Comparison of ENCODE assay signal across 1 cellular context in the genomic region with DNA sequence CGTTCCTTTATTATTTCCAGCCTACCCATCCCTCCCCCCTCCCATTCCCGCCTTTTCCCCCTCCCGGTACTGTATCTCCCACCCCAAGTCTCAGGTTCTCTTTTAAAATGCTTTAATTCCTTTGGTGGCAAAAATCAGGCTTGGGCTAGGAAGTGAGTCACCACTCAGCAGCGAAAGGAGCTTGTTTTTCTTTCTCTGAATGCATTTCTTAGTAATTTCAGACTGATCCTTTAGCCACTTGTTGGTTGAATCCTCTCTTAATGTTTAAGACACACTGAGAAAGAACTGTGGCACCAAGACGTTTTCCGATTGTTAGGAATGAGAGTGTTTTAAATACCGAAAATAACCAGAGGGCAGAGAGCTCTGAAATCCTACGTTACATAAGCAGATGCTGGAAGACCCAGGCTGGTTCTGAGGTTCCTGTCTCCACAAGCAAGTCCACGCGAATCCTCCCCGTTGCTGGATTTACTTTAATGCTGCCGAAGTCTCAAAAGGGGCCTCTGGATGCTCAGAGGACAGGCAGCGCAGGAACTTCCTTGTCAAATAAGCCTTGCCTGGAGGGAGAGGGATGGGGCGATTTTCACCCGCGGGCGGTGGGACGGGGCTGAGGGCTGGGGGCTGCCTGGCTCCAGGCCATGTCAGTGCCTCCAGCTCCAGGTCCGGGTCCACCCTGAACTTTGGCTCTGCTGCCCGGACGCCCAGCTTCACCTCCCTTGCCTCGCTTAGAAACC.
TF ChIP-seq lines count a peak whose summit lies in the region.

No MANE protein-coding gene starts in this region.

TF ChIP-seq in HEK293, 187 proteins besides CTCF, POLR2A, EP300 and RAD21 (continued from another document):
- TF ChIP-seq, protein P1, sequence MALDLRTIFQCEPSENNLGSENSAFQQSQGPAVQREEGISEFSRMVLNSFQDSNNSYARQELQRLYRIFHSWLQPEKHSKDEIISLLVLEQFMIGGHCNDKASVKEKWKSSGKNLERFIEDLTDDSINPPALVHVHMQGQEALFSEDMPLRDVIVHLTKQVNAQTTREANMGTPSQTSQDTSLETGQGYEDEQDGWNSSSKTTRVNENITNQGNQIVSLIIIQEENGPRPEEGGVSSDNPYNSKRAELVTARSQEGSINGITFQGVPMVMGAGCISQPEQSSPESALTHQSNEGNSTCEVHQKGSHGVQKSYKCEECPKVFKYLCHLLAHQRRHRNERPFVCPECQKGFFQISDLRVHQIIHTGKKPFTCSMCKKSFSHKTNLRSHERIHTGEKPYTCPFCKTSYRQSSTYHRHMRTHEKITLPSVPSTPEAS (tag by site-specific recombination; IDR thresholded peaks at IDR 0.05): no peak
